Comparison of ENCODE assay signal across 9 cellular contexts in genomic region chr4:84681488-84682274, GRCh38.
A peak's percentile ranks its signal among the peaks of the same experiment; 100 is the strongest.
DNase-seq lines count a peak whose midpoint lies in the region; ATAC-seq and TF ChIP-seq lines count a peak whose summit lies in the region.
"Had no signal": no experiment of that assay in that cellular context is flagged by ENCODE, and none has a peak within 500 bp of the region (broad histone marks: within the 10 kb centered on the region; RNA-seq: fewer than 3 reads in every experiment).

No MANE protein-coding gene starts in this region.

- DNase-seq in HCT116 (ENCODE audit: low read depth, low spot score) (no peak), fibroblast of the conjunctiva (ENCODE audit: low read depth) (peak; percentile 30), progenitor cell of endocrine pancreas (ENCODE audit: low spot score, unreplicated experiment) (no peak), tibial artery (no peak), middle frontal gyrus (ENCODE audit: extremely low spot score, low spot score) (no peak)
- no peak for DNase-seq in activated CD4-positive, alpha-beta memory T cell treated with anti-CD3 and anti-CD28 coated beads for 36 hours

- peaks cover 37% of the 10 kb centered on the region for H3K36me3 Mint-ChIP-seq in progenitor cell of endocrine pancreas (ENCODE audit: insufficient read depth)
- H3K36me3 Mint-ChIP-seq in activated CD4-positive, alpha-beta memory T cell treated with anti-CD3 and anti-CD28 coated beads for 36 hours, result no peaks in the 10 kb centered on the region

- H3K36me3 ChIP-seq in HCT116 (ENCODE audit: control insufficient read depth in 1 of 2, insufficient read depth in 2 of 2, low read length in 2 of 2) (0 out of 4 replicates have a peak, but pooled peaks cover 0 to 4% of the 10 kb centered on the region in 2 experiments), tibial artery (peaks cover 75 to 100% (median 83%) of the 10 kb centered on the region in 3 donors)

- H3K27ac Mint-ChIP-seq in progenitor cell of endocrine pancreas, result peak overlapping the region; percentile 69
- H3K27ac Mint-ChIP-seq in activated CD4-positive, alpha-beta memory T cell treated with anti-CD3 and anti-CD28 coated beads for 36 hours, result no peak overlapping the region

- no peaks in the 10 kb centered on the region for H3K27me3 ChIP-seq in HCT116 (ENCODE audit: insufficient read depth, low read length)
- H3K27me3 ChIP-seq in tibial artery, result no peaks in the 10 kb centered on the region

- H3K4me2 ChIP-seq in HCT116 (ENCODE audit: low read length), result peak overlapping the region; percentile 68

- H3K4me1 ChIP-seq in HCT116 (ENCODE audit: control insufficient read depth in 1 of 2, insufficient read depth in 2 of 2, low read length in 2 of 2), result peaks cover 21 to 30% of the 10 kb centered on the region in 2 experiments
- peaks cover 0 to 18% (median 11%) of the 10 kb centered on the region in 4 donors for H3K4me1 ChIP-seq in tibial artery

- intact Hi-C loops in HCT116 (cut with micrococcal nuclease), result loop anchor here (2.0 kb wide), 1 partner anchor 77 kb away; no protein-coding TSS in a partner anchor
- intact Hi-C loops in tibial artery (cut with DNase I; ENCODE audit: low total_unique reads), result no loop called here
- intact Hi-C loops in activated CD4-positive, alpha-beta memory T cell treated with anti-CD3 and anti-CD28 coated beads for 36 hours (cut with micrococcal nuclease), result no loop called here

- no peaks in the 10 kb centered on the region for H3K9me2 ChIP-seq in HCT116 (ENCODE audit: insufficient read depth)

- H3K27ac ChIP-seq in HCT116 (ENCODE audit: low read depth, low read length), result peak overlapping the region; percentile 28; the same call in 1 of the 2 replicates
- no peak overlapping the region for H3K27ac ChIP-seq in tibial artery

- ATAC-seq in HCT116 (peak; percentile 91), SK-N-SH treated with all-trans-retinoic acid at 6 μM for 48 hours (peak; percentile 98), GM21515 (IDR thresholded peaks at IDR 0.05; ENCODE audit: unreplicated experiment) (no peak)

- no peak overlapping the region for H3K4me3 Mint-ChIP-seq in progenitor cell of endocrine pancreas (ENCODE audit: low read depth)
- H3K4me3 Mint-ChIP-seq in activated CD4-positive, alpha-beta memory T cell treated with anti-CD3 and anti-CD28 coated beads for 36 hours, result no peak overlapping the region

- peaks cover 6% of the 10 kb centered on the region for H3K4me1 Mint-ChIP-seq in progenitor cell of endocrine pancreas (ENCODE audit: low read depth)
- H3K4me1 Mint-ChIP-seq in activated CD4-positive, alpha-beta memory T cell treated with anti-CD3 and anti-CD28 coated beads for 36 hours (ENCODE audit: low read depth), result peaks cover 9% of the 10 kb centered on the region

- H3K79me2 ChIP-seq in HCT116 (ENCODE audit: insufficient read depth, low read length), result no peaks in the 10 kb centered on the region

- H3K9ac ChIP-seq in HCT116 (ENCODE audit: low read length), result peak overlapping the region; percentile 4; the same call in 1 of the 2 replicates

- H2AFZ ChIP-seq in HCT116 (ENCODE audit: low read depth, low read length, poor library complexity, severe bottlenecking), result no peak overlapping the region

- H3K27me3 Mint-ChIP-seq in progenitor cell of endocrine pancreas, result no peaks in the 10 kb centered on the region
- H3K27me3 Mint-ChIP-seq in activated CD4-positive, alpha-beta memory T cell treated with anti-CD3 and anti-CD28 coated beads for 36 hours, result peaks cover 2% of the 10 kb centered on the region

- no peaks in the 10 kb centered on the region for H4K20me1 ChIP-seq in HCT116 (ENCODE audit: insufficient read depth)

- RAD21 ChIA-PET in HCT116 (lab: Charles Lee; ENCODE audit: low non-redundant PET in 1 of 2, low total read pairs in 2 of 2, uncharacterized antibody in 2 of 2, unreplicated experiment in 2 of 2), result interaction anchor here (0.7 to 1.0 kb wide), 2 partner anchors 103 kb away, joined by 3 read pairs; no protein-coding TSS in a partner anchor

- TF ChIP-seq CTCF in HCT116 (IDR thresholded peaks at IDR 0.05 in 2 of 3, conservative IDR thresholded peaks at IDR 0.05 in 1 of 3; ENCODE audit: borderline replicate concordance in 1 of 3, insufficient read depth in 1 of 3, low read depth in 2 of 3, low read length in 2 of 3) (no peak; a peak in 1 of 6 replicates), progenitor cell of endocrine pancreas (IDR thresholded peaks at IDR 0.05; ENCODE audit: unreplicated experiment) (no peak), tibial artery (IDR thresholded peaks at IDR 0.05) (no peak)

- H3K9me3 ChIP-seq in HCT116 (ENCODE audit: control insufficient read depth in 1 of 2, insufficient read depth in 1 of 2, low read depth in 1 of 2, low read length in 2 of 2) (no peaks in the 10 kb centered on the region), tibial artery (no peaks in the 10 kb centered on the region)
- H3K9me3 ChIP-seq: thoracic aorta had no signal

- TF ChIP-seq RAD21 in HCT116 (IDR thresholded peaks at IDR 0.05; ENCODE audit: low read depth), result peak; percentile 39

- no peak for TF ChIP-seq POLR2A in HCT116 (IDR thresholded peaks at IDR 0.05; ENCODE audit: borderline replicate concordance, extremely low read depth, insufficient read depth, insufficient read length)

- H3K4me3 ChIP-seq in HCT116 (replicated peaks in 1 of 2; ENCODE audit: low read depth in 1 of 2, low read length in 2 of 2) (peak overlapping the region in 1 of 2 experiments; percentile 20; a peak in 2 of 4 replicates), tibial artery (no peak overlapping the region)
- H3K4me3 ChIP-seq: thoracic aorta had no signal

- CTCF ChIA-PET in HCT116 (lab: Charles Lee), result interaction anchor here (0.7 kb wide), 1 partner anchor 68 kb away, joined by 3 read pairs; no protein-coding TSS in a partner anchor
- CTCF ChIA-PET in activated CD4-positive, alpha-beta memory T cell treated with anti-CD3 and anti-CD28 coated beads for 36 hours (lab: Charles Lee), result no interaction called here

- POLR2A ChIA-PET in HCT116 (lab: Charles Lee), result interaction anchor here (1.5 kb wide), 1 partner anchor 9 kb away, joined by 5 read pairs; no protein-coding TSS in a partner anchor
- POLR2A ChIA-PET in activated CD4-positive, alpha-beta memory T cell treated with anti-CD3 and anti-CD28 coated beads for 36 hours (lab: Charles Lee), result no interaction called here

- no TSS peak for BruUV-seq in HCT116 (replicated peaks; lab: Mats Ljungman, UMichigan)

- H3K9me3 Mint-ChIP-seq in progenitor cell of endocrine pancreas (ENCODE audit: low read depth), result no peaks in the 10 kb centered on the region
- H3K9me3 Mint-ChIP-seq in activated CD4-positive, alpha-beta memory T cell treated with anti-CD3 and anti-CD28 coated beads for 36 hours, result no peaks in the 10 kb centered on the region

TF ChIP-seq in HCT116, 20 proteins besides CTCF, POLR2A, EP300 and RAD21 (continues in another document):
- peak; percentile 87 for TF ChIP-seq TCF7L2 (IDR thresholded peaks at IDR 0.05; ENCODE audit: borderline replicate concordance, extremely low read depth, insufficient read depth, insufficient read length)
- TF ChIP-seq JUND (IDR thresholded peaks at IDR 0.05), result no peak
- no peak for TF ChIP-seq FOSL1 (IDR thresholded peaks at IDR 0.05; ENCODE audit: low read depth)
- peak; percentile 27; the same call in 1 of the 2 replicates for TF ChIP-seq MAX (IDR thresholded peaks at IDR 0.05)
- TF ChIP-seq SRF (IDR thresholded peaks at IDR 0.05; ENCODE audit: low read depth), result peak; percentile 85
- peak; percentile 73; the same call in 1 of the 2 replicates for TF ChIP-seq CBX3 (IDR thresholded peaks at IDR 0.05; ENCODE audit: low read depth)

TF ChIP-seq in SK-N-SH treated with all-trans-retinoic acid at 6 μM for 48 hours, 23 proteins besides CTCF, POLR2A, EP300 and RAD21:
- TF ChIP-seq ZFP30 (CRISPR knock-in tag; IDR thresholded peaks at IDR 0.05) (no peak), ZNF8 (CRISPR knock-in tag; IDR thresholded peaks at IDR 0.05) (no peak), ZFP3 (CRISPR knock-in tag; IDR thresholded peaks at IDR 0.05) (no peak), TOX (CRISPR knock-in tag; IDR thresholded peaks at IDR 0.05; ENCODE audit: borderline replicate concordance) (no peak), ZNF70 (CRISPR knock-in tag; IDR thresholded peaks at IDR 0.05) (no peak), OSR1 (CRISPR knock-in tag; IDR thresholded peaks at IDR 0.05) (no peak), CREB5 (CRISPR knock-in tag; IDR thresholded peaks at IDR 0.05; ENCODE audit: low read depth) (no peak), BACH2 (CRISPR knock-in tag; IDR thresholded peaks at IDR 0.05; ENCODE audit: borderline replicate concordance) (no peak), CSDC2 (CRISPR knock-in tag; IDR thresholded peaks at IDR 0.05) (no peak), ZC3H10 (CRISPR knock-in tag; IDR thresholded peaks at IDR 0.05) (no peak), ISL1 (CRISPR knock-in tag; IDR thresholded peaks at IDR 0.05) (no peak), ZNF565 (CRISPR knock-in tag; conservative IDR thresholded peaks at IDR 0.05; ENCODE audit: low read depth) (no peak), POU6F1 (CRISPR knock-in tag; IDR thresholded peaks at IDR 0.05; ENCODE audit: borderline replicate concordance, low read depth) (no peak)
